ENCODE assay signal across 12 cellular contexts in genomic region chr13:108957369-108958012, GRCh38.
DNase-seq lines count a peak whose midpoint lies in the region; ATAC-seq and TF ChIP-seq lines count a peak whose summit lies in the region.
"Had no signal": no experiment of that assay in that cellular context is flagged by ENCODE, and none has a peak within 500 bp of the region (broad histone marks: within the 10 kb centered on the region; RNA-seq: fewer than 3 reads in every experiment).

No MANE protein-coding gene starts in this region.

- peak; percentile 88 for ATAC-seq in SK-N-SH treated with all-trans-retinoic acid at 6 μM for 48 hours

- DNase-seq in GM23248 (peak; percentile 83), fibroblast of the aortic adventitia (ENCODE audit: low read depth) (peak; percentile 89), retinal pigment epithelial cell (ENCODE audit: low read depth) (peak; percentile 59), D341Med (ENCODE audit: low spot score) (no peak), OCI-M2 (lab: John Stamatoyannopoulos, UW; ENCODE audit: unreplicated experiment) (no peak), NCI-H345 treated with DMSO at 0.1 percent for 48 hours (lab: John Stamatoyannopoulos, UW; ENCODE audit: unreplicated experiment) (no peak)
- DNase-seq in stimulated activated naive CD4-positive, alpha-beta T cell (lab: John Stamatoyannopoulos, UW), result no peak
- DNase-seq: activated CD4-positive, alpha-beta T cell treated with anti-CD3 and anti-CD28 coated beads for 1 hour; activated naive CD8-positive, alpha-beta T cell treated with anti-CD3 and anti-CD28 coated beads for 36 hours; GDM1; occipital lobe had no signal

- H3K27me3 ChIP-seq in GM23248 (replicated peaks; ENCODE audit: insufficient read depth), result no peaks in the 10 kb centered on the region

- peak overlapping the region; percentile 80 for H3K4me2 ChIP-seq in GM23248 (ENCODE audit: unreplicated experiment)

- H3F3A ChIP-seq in GM23248 (ENCODE audit: insufficient read depth), result no peaks in the 10 kb centered on the region

- no peaks in the 10 kb centered on the region for H3K79me2 ChIP-seq in GM23248 (ENCODE audit: insufficient read depth)

- no peak overlapping the region for H2AFZ ChIP-seq in GM23248

- no peaks in the 10 kb centered on the region for H3K36me3 ChIP-seq in GM23248 (ENCODE audit: low read depth)

- H3K4me3 ChIP-seq in GM23248 (peak overlapping the region; percentile 20; the same call in 1 of the 2 replicates), fibroblast of the aortic adventitia (ENCODE audit: low read depth, low read length) (no peak overlapping the region), retinal pigment epithelial cell (ENCODE audit: low read length) (peak overlapping the region; percentile 10)

- 6 to 7% methylated on average over 11 of the region's 11 CpGs for WGBS in GM23248 (ENCODE audit: low coverage in 1 of 2, low lambda C conversion rate in 2 of 2, missing lambda C conversion rate in 2 of 2), 2 experiments

- in situ Hi-C loops in GM23248 (cut with MboI), result loop anchor here (10.0 kb wide), 1 partner anchor 1147 kb away; no protein-coding TSS in a partner anchor

- peaks cover 8% of the 10 kb centered on the region for H3K4me1 ChIP-seq in GM23248 (ENCODE audit: insufficient read depth)

- H4K20me1 ChIP-seq in GM23248 (ENCODE audit: insufficient read depth), result no peaks in the 10 kb centered on the region

- H3K9me3 ChIP-seq in GM23248 (ENCODE audit: low read depth), result no peaks in the 10 kb centered on the region

- no peaks in the 10 kb centered on the region for H3K9me2 ChIP-seq in GM23248 (ENCODE audit: insufficient read depth)

- H3K9ac ChIP-seq in GM23248, result no peak overlapping the region

- H3K27ac ChIP-seq in GM23248, result peak overlapping the region; percentile 33; the same call in 1 of the 2 replicates

- no peak for TF ChIP-seq CTCF in fibroblast of the aortic adventitia (IDR thresholded peaks at IDR 0.05; ENCODE audit: insufficient read depth, low read length)
- no peak for TF ChIP-seq CTCF in retinal pigment epithelial cell (conservative IDR thresholded peaks at IDR 0.05; ENCODE audit: low read depth, low read length)

TF ChIP-seq in SK-N-SH treated with all-trans-retinoic acid at 6 μM for 48 hours, 23 proteins besides CTCF, POLR2A, EP300 and RAD21:
- TF ChIP-seq TOX (CRISPR knock-in tag; IDR thresholded peaks at IDR 0.05; ENCODE audit: borderline replicate concordance), result no peak
- TF ChIP-seq CSDC2 (CRISPR knock-in tag; IDR thresholded peaks at IDR 0.05), result no peak
- no peak for TF ChIP-seq PATZ1 (CRISPR knock-in tag; IDR thresholded peaks at IDR 0.05; ENCODE audit: borderline replicate concordance)
- no peak for TF ChIP-seq ESRRG (CRISPR knock-in tag; IDR thresholded peaks at IDR 0.05)
- TF ChIP-seq RARB (CRISPR knock-in tag; IDR thresholded peaks at IDR 0.05), result no peak
- no peak for TF ChIP-seq GLIS3 (CRISPR knock-in tag; IDR thresholded peaks at IDR 0.05)
- no peak for TF ChIP-seq POU6F1 (CRISPR knock-in tag; IDR thresholded peaks at IDR 0.05; ENCODE audit: borderline replicate concordance, low read depth)
- no peak for TF ChIP-seq TSHZ2 (CRISPR knock-in tag; IDR thresholded peaks at IDR 0.05)
- no peak for TF ChIP-seq ZC3H10 (CRISPR knock-in tag; IDR thresholded peaks at IDR 0.05)
- no peak for TF ChIP-seq ZNF565 (CRISPR knock-in tag; conservative IDR thresholded peaks at IDR 0.05; ENCODE audit: low read depth)

Comparison
In these comparisons a context has a peak if more than half of its experiments do, and no peak if none do; other contexts are left out.
1. DNase-seq: peak in GM23248 (single experiment), fibroblast of the aortic adventitia (single experiment) and retinal pigment epithelial cell (single experiment); none in D341Med (single experiment), OCI-M2 (single experiment), NCI-H345 treated with DMSO at 0.1 percent for 48 hours (single experiment) and stimulated activated naive CD4-positive, alpha-beta T cell (0 of 6).